18 cellular contexts compared by ENCODE assay signal in the genomic region with DNA sequence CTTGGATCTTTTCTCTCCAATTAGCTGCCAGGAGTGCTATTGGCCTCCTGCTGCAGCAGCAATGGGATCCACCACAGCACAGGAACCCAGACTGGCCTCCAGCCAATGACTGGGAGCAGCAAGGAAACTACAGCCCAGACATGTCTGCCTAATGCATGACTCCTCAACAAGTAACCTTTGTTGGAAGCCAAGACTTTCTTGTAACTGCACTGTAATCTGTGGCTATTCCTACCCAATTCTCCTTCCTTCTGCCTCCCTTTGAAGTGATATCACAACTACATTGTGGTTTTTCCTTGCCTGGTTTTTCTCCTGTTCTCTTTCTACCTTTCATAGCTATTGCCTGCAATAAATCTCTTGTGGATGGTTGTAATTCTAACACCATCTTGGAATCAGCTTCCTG.
A peak's percentile ranks its signal among the peaks of the same experiment; 100 is the strongest.
DNase-seq lines count a peak whose midpoint lies in the region; ATAC-seq and TF ChIP-seq lines count a peak whose summit lies in the region.
"Had no signal": no experiment of that assay in that cellular context is flagged by ENCODE, and none has a peak within 500 bp of the region (broad histone marks: within the 10 kb centered on the region; RNA-seq: fewer than 3 reads in every experiment).

No MANE protein-coding gene starts in this region.

- no peak for ATAC-seq in GM19351 (IDR thresholded peaks at IDR 0.05; ENCODE audit: unreplicated experiment)
- no peak for ATAC-seq in activated CD4-positive, CD25-positive, alpha-beta regulatory T cell treated with anti-CD3 and anti-CD28 coated beads, Interleukin-2, amount 50 U/mL, for 24 hours
- ATAC-seq: activated CD8-positive, alpha-beta memory T cell treated with anti-CD3 and anti-CD28 coated beads, Interleukin-2, amount 10 ng/mL, durations not matched to agents 7 days and 5 days had no signal

- DNase-seq in NCI-H2171 treated with DMSO at 0.1 percent for 48 hours (lab: John Stamatoyannopoulos, UW) (peak; percentile 13), NCI-H2171 (lab: John Stamatoyannopoulos, UW) (no peak), RWPE1 (ENCODE audit: low spot score) (peak; percentile 10), fibroblast of gingiva (ENCODE audit: low read depth) (peak; percentile 21), skeletal muscle cell (ENCODE audit: low read depth) (peak; percentile 35)
- no peak for DNase-seq in stimulated activated CD4-positive, alpha-beta T cell treated with anti-CD3 and anti-CD28 coated beads, Interleukin-4, amount 100 ng/mL, for 4 hours
- DNase-seq: activated CD8-positive, alpha-beta memory T cell treated with anti-CD3 and anti-CD28 coated beads, Interleukin-2, amount 10 ng/mL, durations not matched to agents 7 days and 5 days; activated naive CD4-positive, alpha-beta T cell treated with anti-CD3 and anti-CD28 coated beads, Interleukin-2, amount 10 ng/mL, durations not matched to agents 7 days and 5 days; cerebellar nuclear complex; COR-L47; erythroblast; midbrain; NCI-H2107; stimulated activated CD4-positive, alpha-beta T cell treated with anti-CD3 and anti-CD28 coated beads, Interleukin-12 subunit alpha, Interleukin-12 subunit beta, amount 100 ng/mL, for 4 hours; SW 1271 had no signal

- TF ChIP-seq CTCF in RWPE1 (conservative IDR thresholded peaks at IDR 0.05; ENCODE audit: low read depth) = no peak

- CTCF ChIA-PET in RWPE1 (lab: Yijun Ruan, JAX) = interaction anchor here (0.6 kb wide), 3 partner anchors 94 to 998 kb away, joined by 3 to 5 read pairs (median 3); no protein-coding TSS in a partner anchor

- POLR2A ChIA-PET in RWPE1 (lab: Yijun Ruan, JAX; ENCODE audit: low non-redundant PET) = no interaction called here

- peak overlapping the region; percentile 71 for H3K27ac ChIP-seq in RWPE1
- H3K27ac ChIP-seq: ovary had no signal

- H3K4me3 ChIP-seq in skeletal muscle cell (ENCODE audit: low read depth, low read length) = no peak overlapping the region
- H3K4me3 ChIP-seq: ovary had no signal

Comparison
In these comparisons a context has a peak if more than half of its experiments do, and no peak if none do; other contexts are left out.
1. DNase-seq: peak in NCI-H2171 treated with DMSO at 0.1 percent for 48 hours (single experiment), RWPE1 (single experiment), fibroblast of gingiva (single experiment) and skeletal muscle cell (single experiment); none in NCI-H2171 (single experiment) and stimulated activated CD4-positive, alpha-beta T cell treated with anti-CD3 and anti-CD28 coated beads, Interleukin-4, amount 100 ng/mL, for 4 hours (0 of 2).